8 cellular contexts compared by ENCODE assay signal in the genomic region with DNA sequence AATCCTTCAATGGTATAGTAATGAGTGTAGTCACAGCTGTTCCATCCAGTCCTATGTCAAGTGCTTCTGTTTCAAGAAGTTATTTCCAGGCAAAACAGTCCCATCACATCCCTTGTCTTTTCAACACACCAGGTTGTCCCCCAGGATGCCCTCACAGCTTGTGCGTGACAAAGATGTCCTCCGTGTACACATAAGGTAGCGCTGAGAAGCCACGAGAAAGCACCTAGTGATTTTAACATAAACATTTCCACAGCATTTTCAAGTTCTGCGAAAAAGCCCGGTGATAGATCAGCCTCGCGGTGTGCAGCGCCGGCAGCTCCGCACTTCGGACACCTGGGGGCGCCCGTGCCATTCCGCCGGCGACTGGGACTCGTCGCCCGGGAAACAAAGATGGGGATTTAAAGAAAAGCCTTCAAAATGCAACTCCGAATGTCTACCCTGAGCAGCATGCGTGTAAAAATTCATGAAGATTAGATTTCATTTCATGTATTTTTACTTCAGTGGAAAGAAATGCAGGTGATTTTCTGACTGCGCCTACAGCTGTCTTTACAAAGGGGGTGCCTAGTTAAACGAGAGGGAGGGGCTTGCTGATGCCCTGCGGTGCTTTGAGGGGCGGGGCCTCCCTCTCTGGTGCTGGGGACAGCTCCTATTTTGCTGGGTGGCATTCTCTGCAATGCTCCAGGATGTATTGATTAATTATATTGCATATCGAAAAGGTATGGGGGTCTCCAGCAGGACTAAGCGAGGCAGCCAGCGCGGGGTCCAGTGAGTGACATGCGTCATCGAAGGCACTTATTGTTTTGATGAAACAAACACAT. TPM values are rescaled to one million over a fixed set of nuclear protein-coding genes. Genes with fewer than 3 reads are reported as not detected.
DNase-seq lines count a peak whose midpoint lies in the region; ATAC-seq and TF ChIP-seq lines count a peak whose summit lies in the region.

No MANE protein-coding gene starts in this region.

- peak overlapping the region in 4 of 8 donors; percentile 25 to 61 (median 52) for H3K4me3 Mint-ChIP-seq in naive B cell
- peak overlapping the region; percentile 33 for H3K4me3 Mint-ChIP-seq in stimulated activated naive CD8-positive, alpha-beta T cell treated with anti-CD3 and anti-CD28 coated beads, Interleukin-15, Interleukin-2, amounts not matched to agents 100 ng/mL and 50 ng/mL, for 24 hours

- H3K27ac Mint-ChIP-seq in naive B cell, result peak overlapping the region in 3 of 6 donors; percentile 9 to 80 (median 32)
- no peak overlapping the region for H3K27ac Mint-ChIP-seq in stimulated activated naive CD8-positive, alpha-beta T cell treated with anti-CD3 and anti-CD28 coated beads, Interleukin-15, Interleukin-2, amounts not matched to agents 100 ng/mL and 50 ng/mL, for 24 hours

- TF ChIP-seq POLR2A in erythroblast (IDR thresholded peaks at IDR 0.05; ENCODE audit: low read length), result no peak

- peak; percentile 73 for ATAC-seq in GM19023 (IDR thresholded peaks at IDR 0.05; ENCODE audit: unreplicated experiment)
- ATAC-seq in HG03521 (IDR thresholded peaks at IDR 0.05; ENCODE audit: unreplicated experiment), result peak; percentile 71
- peak; percentile 52 to 58 for ATAC-seq in naive B cell (ENCODE audit: low read depth in 2 of 2)

- H3K36me3 Mint-ChIP-seq in naive B cell, result no peaks in the 10 kb centered on the region
- no peaks in the 10 kb centered on the region for H3K36me3 Mint-ChIP-seq in stimulated activated naive CD8-positive, alpha-beta T cell treated with anti-CD3 and anti-CD28 coated beads, Interleukin-15, Interleukin-2, amounts not matched to agents 100 ng/mL and 50 ng/mL, for 24 hours (ENCODE audit: low read depth)

- H3K9me3 Mint-ChIP-seq in naive B cell, result no peaks in the 10 kb centered on the region
- no peaks in the 10 kb centered on the region for H3K9me3 Mint-ChIP-seq in stimulated activated naive CD8-positive, alpha-beta T cell treated with anti-CD3 and anti-CD28 coated beads, Interleukin-15, Interleukin-2, amounts not matched to agents 100 ng/mL and 50 ng/mL, for 24 hours

- H3K27me3 Mint-ChIP-seq in naive B cell, result peaks cover 0 to 12% (median 0%) of the 10 kb centered on the region in 3 donors
- H3K27me3 Mint-ChIP-seq in stimulated activated naive CD8-positive, alpha-beta T cell treated with anti-CD3 and anti-CD28 coated beads, Interleukin-15, Interleukin-2, amounts not matched to agents 100 ng/mL and 50 ng/mL, for 24 hours, result peaks cover 13% of the 10 kb centered on the region

- peak; percentile 77 to 80 for DNase-seq in AML-193 (lab: John Stamatoyannopoulos, UW)
- peak; percentile 2 for DNase-seq in NCI-H82 treated with DMSO at 0.1 percent for 48 hours (lab: John Stamatoyannopoulos, UW; ENCODE audit: unreplicated experiment)
- peak; percentile 10 for DNase-seq in activated CD8-positive, alpha-beta memory T cell treated with anti-CD3 and anti-CD28 coated beads, Interleukin-2, amount 50 U/mL, for 24 hours (ENCODE audit: extremely low read depth)
- peak; percentile 58 to 67 for DNase-seq in erythroblast (lab: John Stamatoyannopoulos, UW)
- peak; percentile 8 for DNase-seq in naive B cell

- peaks cover 6 to 10% (median 7%) of the 10 kb centered on the region in 3 donors for H3K4me1 Mint-ChIP-seq in naive B cell
- H3K4me1 Mint-ChIP-seq in stimulated activated naive CD8-positive, alpha-beta T cell treated with anti-CD3 and anti-CD28 coated beads, Interleukin-15, Interleukin-2, amounts not matched to agents 100 ng/mL and 50 ng/mL, for 24 hours (ENCODE audit: low read depth), result peaks cover 8% of the 10 kb centered on the region

RNA-seq across cellular contexts. Expression of a gene that starts 49.9 kb away (rescaled TPM):
- polyA plus RNA-seq in naive B cell (ENCODE audit: low read depth in 6 of 6), result not detected

Comparison
In these comparisons a context has a peak if more than half of its experiments do, and no peak if none do; other contexts are left out.
1. Peak in every context shown above with its lines: DNase-seq and ATAC-seq.
2. DNase-seq: peak in every context shown above with its lines; median percentile 78 in AML-193; 62 in erythroblast; 10 in activated CD8-positive, alpha-beta memory T cell treated with anti-CD3 and anti-CD28 coated beads, Interleukin-2, amount 50 U/mL, for 24 hours; 8 in naive B cell; 2 in NCI-H82 treated with DMSO at 0.1 percent for 48 hours.